Comparison of ENCODE assay signal across 33 cellular contexts in genomic region chr10:52394246-52394645, GRCh38.
"Had no signal": no experiment of that assay in that cellular context is flagged by ENCODE, and none has a peak within 500 bp of the region (broad histone marks: within the 10 kb centered on the region; RNA-seq: fewer than 3 reads in every experiment).

No MANE protein-coding gene starts in this region.

- H3K9me3 ChIP-seq: adrenal gland, body of pancreas, esophagus squamous epithelium, gastrocnemius medialis, heart right ventricle had no signal

- DNase-seq: activated B cell treated with CpG ODN at 0.5 μM for 24 hours; activated CD4-positive, alpha-beta T cell treated with anti-CD3 and anti-CD28 coated beads for 48 hours; activated CD4-positive, alpha-beta T cell treated with anti-CD3 and anti-CD28 coated beads, Interleukin-2, amount 50 U/mL, for 1 hour; activated CD4-positive, alpha-beta T cell treated with anti-CD3 and anti-CD28 coated beads, Interleukin-2, amount 50 U/mL, for 48 hours; activated CD8-positive, alpha-beta memory T cell treated with anti-CD3 and anti-CD28 coated beads, Interleukin-2, amount 10 ng/mL, durations not matched to agents 7 days and 5 days; activated CD8-positive, alpha-beta memory T cell treated with anti-CD3 and anti-CD28 coated beads, Interleukin-2, amount 50 U/mL, for 4 hours; activated CD8-positive, alpha-beta T cell treated with anti-CD3 and anti-CD28 coated beads for 36 hours; activated effector memory CD4-positive, alpha-beta T cell treated with anti-CD3 and anti-CD28 coated beads, Interleukin-2, amount 50 U/mL, for 16 hours; activated naive CD4-positive, alpha-beta T cell treated with anti-CD3 and anti-CD28 coated beads for 36 hours; activated naive CD8-positive, alpha-beta T cell treated with anti-CD3 and anti-CD28 coated beads for 36 hours; activated naive CD8-positive, alpha-beta T cell treated with anti-CD3 and anti-CD28 coated beads, Interleukin-2, amount 50 U/mL, for 24 hours; activated T-cell treated with anti-CD3 and anti-CD28 coated beads, Interleukin-2, amount 50 U/mL, for 1 hour; activated T-cell treated with anti-CD3 and anti-CD28 coated beads, Interleukin-2, amount 50 U/mL, for 48 hours; adrenal gland; amygdala; aorta; body of pancreas; caudate nucleus; cortex of kidney; dermis blood vessel endothelial cell; effector CD4-positive, alpha-beta T cell; effector memory CD8-positive, alpha-beta T cell; esophagus squamous epithelium; foreskin keratinocyte; gastrocnemius medialis; heart right ventricle; T1000; WERI-Rb-1 had no signal

- H3K27me3 ChIP-seq: adrenal gland, body of pancreas, esophagus squamous epithelium, foreskin keratinocyte, gastrocnemius medialis, heart right ventricle, hepatocyte had no signal

- H3K27ac ChIP-seq: adrenal gland, body of pancreas, epithelial cell of prostate, esophagus squamous epithelium, foreskin keratinocyte, gastrocnemius medialis, heart right ventricle, hepatocyte, WERI-Rb-1 had no signal

- FAIRE-seq: endometrium, endothelial cell of umbilical vein had no signal

- H3K4me1 ChIP-seq: adrenal gland, body of pancreas, foreskin keratinocyte, heart right ventricle had no signal

- H3K4me3 ChIP-seq: adrenal gland, body of pancreas, esophagus squamous epithelium, gastrocnemius medialis, heart right ventricle, hepatocyte had no signal

- ATAC-seq: activated CD4-positive, CD25-positive, alpha-beta regulatory T cell treated with anti-CD3 and anti-CD28 coated beads, Interleukin-2, amount 50 U/mL, for 24 hours; activated CD8-positive, alpha-beta memory T cell treated with anti-CD3 and anti-CD28 coated beads, Interleukin-2, amount 10 ng/mL, durations not matched to agents 7 days and 5 days; activated CD8-positive, alpha-beta T cell treated with anti-CD3 and anti-CD28 coated beads for 36 hours; activated naive CD8-positive, alpha-beta T cell treated with anti-CD3 and anti-CD28 coated beads, Interleukin-2, amount 50 U/mL, for 24 hours; body of pancreas; effector memory CD8-positive, alpha-beta T cell; foreskin keratinocyte; gastrocnemius medialis; heart right ventricle had no signal
